Comparison of ENCODE assay signal across 18 cellular contexts in genomic region chr2:36277876-36278523, GRCh38.
A peak's percentile ranks its signal among the peaks of the same experiment; 100 is the strongest.
DNase-seq lines count a peak whose midpoint lies in the region; ATAC-seq and FAIRE-seq lines count a peak whose summit lies in the region.
"Had no signal": no experiment of that assay in that cellular context is flagged by ENCODE, and none has a peak within 500 bp of the region (broad histone marks: within the 10 kb centered on the region; RNA-seq: fewer than 3 reads in every experiment).

No MANE protein-coding gene starts in this region.

- peaks cover 12% of the 10 kb centered on the region for H3K9me3 Mint-ChIP-seq in activated naive CD4-positive, alpha-beta T cell treated with anti-CD3 and anti-CD28 coated beads, Interleukin-2, amount 50 U/mL, for 24 hours

- H3K4me1 ChIP-seq in small intestine (ENCODE audit: control insufficient read depth in 2 of 2, insufficient read depth in 1 of 2, low read depth in 1 of 2, low read length in 1 of 2) = no peaks in the 10 kb centered on the region

- no peak overlapping the region for H3K27ac ChIP-seq in small intestine (ENCODE audit: low read depth in 1 of 2, low read length in 1 of 2)
- H3K27ac ChIP-seq: thoracic aorta, VCaP had no signal

- peak; percentile 35 for FAIRE-seq in endometrium (lab: Jason Lieb, UNC)
- FAIRE-seq in small intestine (lab: Jason Lieb, UNC) = no peak
- FAIRE-seq: bronchial epithelial cell, kidney had no signal

- peak overlapping the region; percentile 25 for H3K27ac Mint-ChIP-seq in activated naive CD4-positive, alpha-beta T cell treated with anti-CD3 and anti-CD28 coated beads, Interleukin-2, amount 50 U/mL, for 24 hours
- H3K27ac Mint-ChIP-seq: CD14-positive monocyte, GM23338 had no signal

- H3K9me3 ChIP-seq in small intestine (ENCODE audit: control insufficient read depth, low read depth) = no peaks in the 10 kb centered on the region
- H3K9me3 ChIP-seq: SK-N-SH, thoracic aorta had no signal

- no peak overlapping the region for H3K4me3 Mint-ChIP-seq in activated naive CD4-positive, alpha-beta T cell treated with anti-CD3 and anti-CD28 coated beads, Interleukin-2, amount 50 U/mL, for 24 hours
- H3K4me3 Mint-ChIP-seq: CD14-positive monocyte, GM23338 had no signal

- no peaks in the 10 kb centered on the region for H3K4me1 Mint-ChIP-seq in activated naive CD4-positive, alpha-beta T cell treated with anti-CD3 and anti-CD28 coated beads, Interleukin-2, amount 50 U/mL, for 24 hours
- H3K4me1 Mint-ChIP-seq: CD14-positive monocyte had no signal

- intact Hi-C loops in Right ventricle myocardium inferior (cut with DNase I) = no loop called here

- no peak for ATAC-seq in Right ventricle myocardium inferior
- ATAC-seq: GM23338, right cardiac atrium had no signal

- H3K36me3 ChIP-seq in small intestine (ENCODE audit: control insufficient read depth in 2 of 2, insufficient read depth in 2 of 2, low read length in 2 of 2) = no peaks in the 10 kb centered on the region
- H3K36me3 ChIP-seq: thoracic aorta had no signal

- no peaks in the 10 kb centered on the region for H3K27me3 ChIP-seq in small intestine (ENCODE audit: control insufficient read depth in 2 of 2, insufficient read depth in 2 of 2, low read length in 2 of 2)

- H3K36me3 Mint-ChIP-seq in activated naive CD4-positive, alpha-beta T cell treated with anti-CD3 and anti-CD28 coated beads, Interleukin-2, amount 50 U/mL, for 24 hours = peaks cover 2% of the 10 kb centered on the region
- H3K36me3 Mint-ChIP-seq: CD14-positive monocyte had no signal

- no peak overlapping the region for H3K4me3 ChIP-seq in small intestine (ENCODE audit: low read depth in 1 of 2, low read length in 2 of 2)
- H3K4me3 ChIP-seq: GM23338, thoracic aorta had no signal

- no peak for DNase-seq in activated naive CD4-positive, alpha-beta T cell (lab: John Stamatoyannopoulos, UW)
- DNase-seq in NCI-H1417 (lab: John Stamatoyannopoulos, UW) = peak in 2 of 3 experiments; percentile 33 to 87
- peak; percentile 15 for DNase-seq in small intestine
- no peak for DNase-seq in NCI-H526 (lab: John Stamatoyannopoulos, UW)
- DNase-seq in AG20443 (ENCODE audit: low spot score) = no peak
- DNase-seq in Right ventricle myocardium inferior (ENCODE audit: missing footprints) = no peak
- DNase-seq: activated CD4-positive, alpha-beta T cell treated with anti-CD3 and anti-CD28 coated beads, Interleukin-2, amount 50 U/mL, for 4 hours; kidney; NCI-H187 treated with DMSO at 0.1 percent for 48 hours; right cardiac atrium; SK-N-SH had no signal

- WGBS in small intestine, 3 donors = 35 to 47% (median 43%) methylated on average over 2 of the region's 2 CpGs

- H3K27me3 Mint-ChIP-seq in activated naive CD4-positive, alpha-beta T cell treated with anti-CD3 and anti-CD28 coated beads, Interleukin-2, amount 50 U/mL, for 24 hours = no peaks in the 10 kb centered on the region

Comparison
In these comparisons a context has a peak if more than half of its experiments do, and no peak if none do; other contexts are left out.
1. DNase-seq: peak in NCI-H1417 (2 of 3) and small intestine (single experiment); none in activated naive CD4-positive, alpha-beta T cell (0 of 4), NCI-H526 (0 of 2), AG20443 (single experiment) and Right ventricle myocardium inferior (single experiment).